ENCODE assay signal across 10 cellular contexts in the genomic region with DNA sequence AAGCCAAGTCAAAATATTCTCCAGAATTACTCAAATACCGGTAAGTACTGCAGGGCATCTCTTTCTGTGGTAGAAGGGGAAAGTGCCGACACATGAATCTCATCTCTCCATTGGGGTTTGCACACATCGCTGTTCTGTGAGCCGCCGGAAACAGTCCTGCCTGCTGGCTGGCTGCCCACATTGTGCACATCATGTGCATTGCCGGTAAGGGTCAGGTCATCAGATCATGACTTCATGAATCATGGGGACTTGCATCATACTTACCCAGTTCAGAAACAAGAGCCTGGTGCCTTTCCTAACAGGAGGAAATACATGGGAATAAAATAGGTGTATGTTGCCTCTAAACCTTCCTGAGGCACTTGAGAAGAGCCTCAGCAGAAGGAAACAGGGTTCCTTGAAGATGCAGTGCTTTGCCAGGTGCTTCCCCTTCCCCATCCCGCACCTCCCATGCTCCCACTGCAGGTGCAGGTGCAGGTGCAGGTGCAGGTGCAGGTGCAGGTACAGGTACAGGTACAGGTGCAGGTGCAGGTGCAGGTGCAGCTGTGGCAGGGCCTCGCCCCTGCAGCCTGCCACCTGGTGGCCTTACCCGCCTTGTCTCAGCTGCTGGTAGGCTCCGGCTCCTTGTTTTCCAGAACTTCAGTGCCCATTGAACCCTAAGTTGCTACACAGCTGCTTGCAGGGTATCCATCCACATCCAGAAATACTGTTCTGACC. TPM values are rescaled to one million over a fixed set of nuclear protein-coding genes. Genes with fewer than 3 reads are reported as not detected.
DNase-seq lines count a peak whose midpoint lies in the region; FAIRE-seq and TF ChIP-seq lines count a peak whose summit lies in the region.
"Had no signal": no experiment of that assay in that cellular context is flagged by ENCODE, and none has a peak within 500 bp of the region (broad histone marks: within the 10 kb centered on the region; RNA-seq: fewer than 3 reads in every experiment).

No MANE protein-coding gene starts in this region.

- no peaks in the 10 kb centered on the region for H3K27me3 Mint-ChIP-seq in T-helper 2 cell treated with Interferon-gamma antibody and Interleukin-4, amounts not matched to agents 5 μg/mL and 100 μg/mL, for 36 hours (ENCODE audit: low read depth)

- H3K4me3 Mint-ChIP-seq in T-helper 2 cell treated with Interferon-gamma antibody and Interleukin-4, amounts not matched to agents 5 μg/mL and 100 μg/mL, for 36 hours: no peak overlapping the region
- H3K4me3 Mint-ChIP-seq: HFFc6 had no signal

- TF ChIP-seq POLR2A in GM12892 (IDR thresholded peaks at IDR 0.05; ENCODE audit: low read depth, low read length): no peak

- H4K20me1 ChIP-seq in osteoblast (ENCODE audit: insufficient read depth, low read length): peaks cover 22% of the 10 kb centered on the region

- no peaks in the 10 kb centered on the region for H3K9me3 Mint-ChIP-seq in T-helper 2 cell treated with Interferon-gamma antibody and Interleukin-4, amounts not matched to agents 5 μg/mL and 100 μg/mL, for 36 hours
- H3K9me3 Mint-ChIP-seq: HFFc6 had no signal

- TF ChIP-seq CTCF in LNCAP (IDR thresholded peaks at IDR 0.05) (peak; percentile 28; the same call in 1 of the 2 replicates), osteoblast (IDR thresholded peaks at IDR 0.05; ENCODE audit: extremely low read depth, low read depth, low read length) (no peak)

- no peaks in the 10 kb centered on the region for H3K27me3 ChIP-seq in osteoblast (ENCODE audit: insufficient read depth, low read length)

- no peaks in the 10 kb centered on the region for H3K9me3 ChIP-seq in osteoblast (ENCODE audit: low read depth, low read length)

- H3K27ac Mint-ChIP-seq in T-helper 2 cell treated with Interferon-gamma antibody and Interleukin-4, amounts not matched to agents 5 μg/mL and 100 μg/mL, for 36 hours: no peak overlapping the region
- H3K27ac Mint-ChIP-seq: HFFc6 had no signal

- no peaks in the 10 kb centered on the region for H3K4me1 Mint-ChIP-seq in T-helper 2 cell treated with Interferon-gamma antibody and Interleukin-4, amounts not matched to agents 5 μg/mL and 100 μg/mL, for 36 hours (ENCODE audit: low read depth)

- no peaks in the 10 kb centered on the region for H3K36me3 ChIP-seq in osteoblast (ENCODE audit: insufficient read depth, low read length)

- no peak overlapping the region for H2AFZ ChIP-seq in osteoblast (ENCODE audit: low read length)

- no peak overlapping the region for H3K27ac ChIP-seq in osteoblast (ENCODE audit: low read depth, low read length)

- no peak overlapping the region for H3K4me3 ChIP-seq in osteoblast (ENCODE audit: insufficient read depth, low read length)

- no peak overlapping the region for H3K4me2 ChIP-seq in osteoblast (ENCODE audit: insufficient read depth, low read length)

- peaks cover 3% of the 10 kb centered on the region for H3K4me1 ChIP-seq in osteoblast (ENCODE audit: insufficient read depth, low read length)

- peak; percentile 30 for FAIRE-seq in GM12892 (lab: Jason Lieb, UNC)

- peaks cover 3% of the 10 kb centered on the region for H3K36me3 Mint-ChIP-seq in T-helper 2 cell treated with Interferon-gamma antibody and Interleukin-4, amounts not matched to agents 5 μg/mL and 100 μg/mL, for 36 hours (ENCODE audit: low read depth)

- no peak for DNase-seq in GM12892 (ENCODE audit: insufficient read length)
- peak; percentile 93 for DNase-seq in dermis blood vessel endothelial cell
- DNase-seq in osteoblast (ENCODE audit: insufficient read length, low spot score, missing footprints): peak; percentile 59
- no peak for DNase-seq in T-helper 2 cell treated with Interferon-gamma antibody and Interleukin-4, amounts not matched to agents 5 μg/mL and 100 μg/mL, for 36 hours (ENCODE audit: low spot score)
- DNase-seq in central memory CD4-positive, alpha-beta T cell: no peak
- no peak for DNase-seq in NCI-H1694 (lab: John Stamatoyannopoulos, UW)
- DNase-seq in SIG-M5 treated with dmso at 0.1 percent for 504 hours (lab: John Stamatoyannopoulos, UW; ENCODE audit: unreplicated experiment): no peak
- DNase-seq: activated CD4-positive, alpha-beta T cell treated with anti-CD3 and anti-CD28 coated beads for 4 hours; HFFc6 had no signal

- no peaks in the 10 kb centered on the region for H3K79me2 ChIP-seq in osteoblast (ENCODE audit: insufficient read depth, low read length)

RNA-seq across cellular contexts. Expression of gene GPR137B, which starts 26.5 kb away (rescaled TPM):
- polyA plus RNA-seq in GM12892 (2012; ENCODE audit: missing spikeins): 19.5 TPM
- total RNA-seq in dermis blood vessel endothelial cell: 6.1 and 10.2 TPM in 2 replicates
- total RNA-seq in osteoblast: 23.5 and 28.9 TPM in 2 replicates

Comparison
In these comparisons a context has a peak if more than half of its experiments do, and no peak if none do; other contexts are left out.
1. DNase-seq: peak in dermis blood vessel endothelial cell (single experiment) and osteoblast (single experiment); none in GM12892 (single experiment), T-helper 2 cell treated with Interferon-gamma antibody and Interleukin-4, amounts not matched to agents 5 μg/mL and 100 μg/mL, for 36 hours (single experiment), central memory CD4-positive, alpha-beta T cell (single experiment), NCI-H1694 (single experiment) and SIG-M5 treated with dmso at 0.1 percent for 504 hours (single experiment).